1 cellular context compared by ENCODE assay signal in genomic region chr21:44699502-44700001, GRCh38.
TF ChIP-seq lines count a peak whose summit lies in the region.

No MANE protein-coding gene starts in this region.

TF ChIP-seq in WTC11, 78 proteins besides CTCF, POLR2A, EP300 and RAD21 (continued from another document):
- TF ChIP-seq ZBTB43 (CRISPR knock-in tag; IDR thresholded peaks at IDR 0.05) (no peak), E2F5 (CRISPR knock-in tag; IDR thresholded peaks at IDR 0.05) (no peak), ZNF219 (CRISPR knock-in tag; IDR thresholded peaks at IDR 0.05; ENCODE audit: borderline replicate concordance) (no peak), ZNF396 (CRISPR knock-in tag; IDR thresholded peaks at IDR 0.05; ENCODE audit: borderline replicate concordance) (no peak), PRDM15 (CRISPR knock-in tag; IDR thresholded peaks at IDR 0.05) (no peak), RORB (CRISPR knock-in tag; IDR thresholded peaks at IDR 0.05) (no peak), ELF4 (CRISPR knock-in tag; IDR thresholded peaks at IDR 0.05; ENCODE audit: low read depth) (no peak), ZNF512 (CRISPR knock-in tag; IDR thresholded peaks at IDR 0.05; ENCODE audit: borderline replicate concordance) (no peak), TCF7 (CRISPR knock-in tag; IDR thresholded peaks at IDR 0.05; ENCODE audit: low read depth) (no peak), ARID4B (CRISPR knock-in tag; IDR thresholded peaks at IDR 0.05; ENCODE audit: borderline replicate concordance) (no peak), AR (CRISPR knock-in tag; IDR thresholded peaks at IDR 0.05) (no peak), RELA (CRISPR knock-in tag; IDR thresholded peaks at IDR 0.05; ENCODE audit: borderline replicate concordance) (no peak)
